Comparison of ENCODE assay signal across 2 cellular contexts in the genomic region with DNA sequence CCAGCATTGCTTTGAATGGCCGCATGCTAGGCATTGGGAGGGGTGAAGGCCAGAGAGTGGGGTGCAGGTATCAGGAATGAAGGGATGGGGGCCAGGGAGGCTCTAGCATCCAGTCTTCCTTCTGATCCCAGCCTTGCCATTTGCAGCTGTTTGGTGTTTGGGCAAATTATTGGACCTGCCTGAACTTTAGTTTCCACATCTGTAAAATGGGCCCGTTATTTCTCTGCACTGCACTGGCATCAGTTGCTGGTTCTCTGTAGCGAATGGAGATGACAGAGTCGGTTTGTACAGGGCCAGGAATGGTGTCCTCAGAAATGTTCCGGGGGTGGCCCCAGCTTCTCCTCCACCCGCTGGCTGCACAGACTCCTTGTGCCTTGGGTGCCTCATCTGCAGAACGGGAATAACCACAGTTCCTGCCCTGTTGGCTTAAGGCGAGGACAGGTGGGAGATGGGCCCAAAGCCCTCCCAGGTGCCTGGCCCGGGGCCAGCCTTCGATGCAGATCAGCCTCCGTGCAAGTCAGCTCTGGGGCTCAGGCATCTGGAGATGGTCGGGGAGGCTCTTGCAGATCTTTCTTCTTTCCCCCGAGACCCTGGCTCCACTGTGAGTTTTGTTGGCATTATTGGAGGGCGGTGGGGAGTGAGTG.
TF ChIP-seq lines count a peak whose summit lies in the region.

No MANE protein-coding gene starts in this region.

TF ChIP-seq in K562, 482 proteins besides CTCF, POLR2A, EP300 and RAD21:
- TF ChIP-seq KDM1A (IDR thresholded peaks at IDR 0.05): 0 out of 4 replicates have a peak, but pooled peaks of 1 of the 2 experiments have one; percentile 9
- TF ChIP-seq BCOR (IDR thresholded peaks at IDR 0.05): 0 out of 2 replicates have a peak, but pooled peaks have one; percentile 32
- peak; percentile 73 for TF ChIP-seq RBM25 (IDR thresholded peaks at IDR 0.05; ENCODE audit: low read depth, low read length, severe bottlenecking)
- TF ChIP-seq POLR2B (IDR thresholded peaks at IDR 0.05; ENCODE audit: low read depth, partially characterized antibody): no peak
- TF ChIP-seq ADNP (tag; IDR thresholded peaks at IDR 0.05): 0 out of 2 replicates have a peak, but pooled peaks have one; percentile 28

TF ChIP-seq in GM12891, 5 proteins besides CTCF, POLR2A, EP300 and RAD21:
- no peak for TF ChIP-seq POU2F2 (IDR thresholded peaks at IDR 0.05; ENCODE audit: low read depth, low read length)
- no peak for TF ChIP-seq TAF1 (IDR thresholded peaks at IDR 0.05; ENCODE audit: low read depth, low read length)
- no peak for TF ChIP-seq POLR2AphosphoS5 (IDR thresholded peaks at IDR 0.05; ENCODE audit: low read depth, low read length)
- TF ChIP-seq SPI1 (IDR thresholded peaks at IDR 0.05; ENCODE audit: low read depth, low read length): no peak
- no peak for TF ChIP-seq PAX5 (IDR thresholded peaks at IDR 0.05; ENCODE audit: insufficient read depth, low read length, severe bottlenecking)
